In the genomic region with DNA sequence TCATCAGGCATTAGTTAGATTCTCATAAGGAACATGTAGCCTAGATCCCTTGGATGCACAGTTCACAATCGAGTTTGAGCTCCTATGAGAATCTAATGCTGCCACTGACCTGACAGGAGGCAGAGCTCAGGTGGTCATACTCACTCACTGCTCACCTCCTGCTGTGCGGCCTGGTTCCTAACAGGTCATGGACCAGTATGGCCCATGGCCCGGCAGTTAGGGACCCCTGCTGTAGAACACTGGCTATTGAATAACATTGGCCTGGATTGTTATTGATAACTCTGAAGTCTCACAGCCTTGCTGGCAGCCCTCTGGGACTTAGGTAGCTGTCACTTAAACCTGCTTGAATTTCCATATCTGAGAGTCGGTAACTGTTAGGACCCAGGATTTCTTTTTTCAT, we compare ENCODE assay signal across 26 cellular contexts.
"Had no signal": no experiment of that assay in that cellular context is flagged by ENCODE, and none has a peak within 500 bp of the region (broad histone marks: within the 10 kb centered on the region; RNA-seq: fewer than 3 reads in every experiment).

No MANE protein-coding gene starts in this region.

- H3K4me1 ChIP-seq: left lung, neural progenitor cell, right lobe of liver, stomach, suprapubic skin, uterus had no signal

- H3K27ac Mint-ChIP-seq: nephron, neural progenitor cell, progenitor cell of endocrine pancreas, type B pancreatic cell had no signal

- H3K27me3 Mint-ChIP-seq: naive thymus-derived CD8-positive, alpha-beta T cell; progenitor cell of endocrine pancreas; stimulated activated naive B cell treated with anti-CD40 and anti-IgM and Interleukin-4, amounts not matched to agents 10 μg/mL and 1 μg/mL and 100 μg/mL, for 72 hours; type B pancreatic cell had no signal

- H3K36me3 ChIP-seq: neural progenitor cell, ovary, uterus had no signal

- H3K4me3 Mint-ChIP-seq: naive thymus-derived CD8-positive, alpha-beta T cell; nephron; neural progenitor cell; stimulated activated naive B cell treated with anti-CD40 and anti-IgM and Interleukin-4, amounts not matched to agents 10 μg/mL and 1 μg/mL and 100 μg/mL, for 72 hours; type B pancreatic cell had no signal

- DNase-seq: heart right ventricle; kidney glomerular epithelial cell; left colon; left lung; naive thymus-derived CD8-positive, alpha-beta T cell; ovary; right lobe of liver; stimulated activated CD4-positive, alpha-beta T cell treated with anti-CD3 and anti-CD28 coated beads, Interleukin-12 subunit alpha, Interleukin-12 subunit beta, amount 100 ng/mL, for 4 hours; stimulated activated CD4-positive, alpha-beta T cell treated with anti-CD3 and anti-CD28 coated beads, Interleukin-15, amount 100 ng/mL, for 24 hours; stimulated activated CD4-positive, alpha-beta T cell treated with anti-CD3 and anti-CD28 coated beads, Interleukin-2, amount 100 ng/mL, for 24 hours; stimulated activated CD4-positive, alpha-beta T cell treated with anti-CD3 and anti-CD28 coated beads, Interleukin-4, amount 100 ng/mL, for 1 hour; stimulated activated naive B cell treated with anti-CD40 and anti-IgM and Interleukin-4, amounts not matched to agents 10 μg/mL and 1 μg/mL and 100 μg/mL, for 72 hours; stimulated activated naive CD8-positive, alpha-beta T cell treated with anti-CD3 and anti-CD28 coated beads, Interleukin-15, Interleukin-2, amounts not matched to agents 100 U/mL and 50 U/mL, for 24 hours; stomach; uterus had no signal

- H3K27me3 ChIP-seq: heart right ventricle, hepatocyte, left lung, neural progenitor cell, neutrophil, ovary, right atrium auricular region, right lobe of liver, stomach, suprapubic skin, tibial nerve, uterus had no signal

- H3K9me3 Mint-ChIP-seq: naive thymus-derived CD8-positive, alpha-beta T cell; nephron; neural progenitor cell; stimulated activated naive B cell treated with anti-CD40 and anti-IgM and Interleukin-4, amounts not matched to agents 10 μg/mL and 1 μg/mL and 100 μg/mL, for 72 hours had no signal

- H3K9me3 ChIP-seq: heart right ventricle, left lung, neutrophil, ovary, right atrium auricular region, right lobe of liver, stomach, suprapubic skin, tibial nerve, uterus had no signal

- H3K27ac ChIP-seq: heart right ventricle, hepatocyte, left lung, neural progenitor cell, neutrophil, ovary, right atrium auricular region, right lobe of liver, skin epidermis, stomach, suprapubic skin, tibial nerve, uterus had no signal

- H3K4me3 ChIP-seq: heart right ventricle, hepatocyte, left lung, lung, neural progenitor cell, ovary, right atrium auricular region, right lobe of liver, skin epidermis, stomach, suprapubic skin, tibial nerve, uterus had no signal
